In the genomic region with DNA sequence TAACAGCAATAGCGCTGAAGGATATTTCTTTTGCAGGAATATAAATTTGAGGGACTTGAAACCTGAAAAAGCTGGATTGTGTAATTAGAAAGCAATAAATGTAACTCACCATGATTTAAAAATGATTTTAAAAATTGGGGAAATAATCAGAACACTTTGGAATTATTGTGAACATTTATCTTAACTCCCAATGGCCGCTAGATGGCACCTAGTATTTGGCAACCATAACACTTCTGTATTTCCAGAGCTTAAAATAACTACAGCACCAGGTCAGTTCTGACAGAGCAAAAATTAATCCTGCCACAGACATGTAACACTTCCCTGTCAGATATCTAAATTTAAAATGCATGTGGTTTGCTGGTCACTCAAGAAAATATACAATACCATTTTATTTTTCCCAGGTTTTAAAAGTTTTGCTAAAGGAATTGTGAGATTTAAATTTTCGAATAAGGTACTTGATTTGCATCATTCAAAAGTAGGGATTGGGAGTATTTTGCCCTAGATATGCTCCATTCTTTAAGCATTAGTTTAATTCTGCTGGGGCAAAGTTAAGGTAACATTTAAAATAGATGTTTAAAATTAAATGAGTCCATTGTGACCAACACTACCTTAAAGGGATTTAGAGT, we compare ENCODE assay signal across 8 cellular contexts.
DNase-seq lines count a peak whose midpoint lies in the region; ATAC-seq and TF ChIP-seq lines count a peak whose summit lies in the region.

No MANE protein-coding gene starts in this region.

- H3K27me3 ChIP-seq in Caco-2 (replicated peaks; ENCODE audit: control insufficient read depth, insufficient read depth, low read length): no peaks in the 10 kb centered on the region
- H3K27me3 ChIP-seq in breast epithelium: no peaks in the 10 kb centered on the region
- no peaks in the 10 kb centered on the region for H3K27me3 ChIP-seq in liver (ENCODE audit: control insufficient read depth in 4 of 4, insufficient read depth in 4 of 4, low read length in 3 of 4)
- no peaks in the 10 kb centered on the region for H3K27me3 ChIP-seq in neuronal stem cell (ENCODE audit: control insufficient read depth in 3 of 3, insufficient read depth in 3 of 3, low read depth in 1 of 3, low read length in 3 of 3)

- H3K4me3 ChIP-seq in Caco-2 (ENCODE audit: low read depth, low read length): no peak overlapping the region
- no peak overlapping the region for H3K4me3 ChIP-seq in breast epithelium
- no peak overlapping the region for H3K4me3 ChIP-seq in liver (ENCODE audit: low read depth in 1 of 3, low read length in 3 of 3)
- no peak overlapping the region for H3K4me3 ChIP-seq in neuronal stem cell (ENCODE audit: low read length in 2 of 2)

- WGBS in liver: 31% methylated on average over 3 of the region's 3 CpGs
- no CpG with 5 or more reads among the region's 3 CpGs for WGBS in neuronal stem cell (ENCODE audit: extremely low coverage in 2 of 2, insufficient read length in 2 of 2, insufficient replicate concordance in 1 of 2), 2 donors

- no peaks in the 10 kb centered on the region for H3K9me3 Mint-ChIP-seq in Caco-2 (ENCODE audit: unreplicated experiment)

- no peak overlapping the region for H3K4ac ChIP-seq in neuronal stem cell (ENCODE audit: low read length)

- H3K23ac ChIP-seq in neuronal stem cell (ENCODE audit: low read depth, low read length, poor library complexity): no peak overlapping the region

- ATAC-seq in GM19372 (IDR thresholded peaks at IDR 0.05; ENCODE audit: low read depth, unreplicated experiment): peak; percentile 92
- peak; percentile 84 for ATAC-seq in HG03280 (IDR thresholded peaks at IDR 0.05; ENCODE audit: unreplicated experiment)

- no peak for TF ChIP-seq POLR2A in breast epithelium (IDR thresholded peaks at IDR 0.05)

- no peak overlapping the region for H3K18ac ChIP-seq in neuronal stem cell (ENCODE audit: low read length)

- H4K91ac ChIP-seq in neuronal stem cell (ENCODE audit: low read depth, low read length, poor library complexity): no peak overlapping the region

- H3K9me3 ChIP-seq in Caco-2 (no peaks in the 10 kb centered on the region), breast epithelium (no peaks in the 10 kb centered on the region), liver (ENCODE audit: control insufficient read depth in 4 of 4, low read length in 3 of 4) (no peaks in the 10 kb centered on the region), neuronal stem cell (replicated peaks in 1 of 2; ENCODE audit: control insufficient read depth in 2 of 2, insufficient read depth in 1 of 2, low read depth in 1 of 2, low read length in 2 of 2) (no peaks in the 10 kb centered on the region)

- H3K36me3 ChIP-seq in Caco-2 (ENCODE audit: control insufficient read depth, insufficient read depth, low read length) (no peaks in the 10 kb centered on the region), breast epithelium (no peaks in the 10 kb centered on the region), liver (ENCODE audit: control insufficient read depth in 4 of 4, insufficient read depth in 3 of 4, low read depth in 1 of 4, low read length in 3 of 4) (no peaks in the 10 kb centered on the region), neuronal stem cell (replicated peaks in 1 of 2; ENCODE audit: control insufficient read depth in 2 of 2, insufficient read depth in 2 of 2, low read length in 2 of 2) (no peaks in the 10 kb centered on the region)

- POLR2A ChIA-PET in Caco-2 (lab: Charles Lee): no interaction called here

- no peak overlapping the region for H2AFZ ChIP-seq in neuronal stem cell (ENCODE audit: low read length)

- H2BK120ac ChIP-seq in neuronal stem cell (ENCODE audit: low read depth, low read length): no peak overlapping the region

- no peak overlapping the region for H3K27ac Mint-ChIP-seq in Caco-2 (ENCODE audit: unreplicated experiment)

- H3K36me3 Mint-ChIP-seq in Caco-2 (ENCODE audit: insufficient read depth, unreplicated experiment): no peaks in the 10 kb centered on the region

- no peak overlapping the region for H2BK5ac ChIP-seq in neuronal stem cell (ENCODE audit: low read length)

- H3K27me3 Mint-ChIP-seq in Caco-2 (ENCODE audit: insufficient read depth, unreplicated experiment): no peaks in the 10 kb centered on the region

- no peak overlapping the region for H2BK15ac ChIP-seq in neuronal stem cell (ENCODE audit: low read length)

- H3K4me2 ChIP-seq in neuronal stem cell (ENCODE audit: insufficient read depth, low read length, poor library complexity, severe bottlenecking): no peak overlapping the region

- peak; percentile 58 to 62 for TF ChIP-seq RAD21 in liver (IDR thresholded peaks at IDR 0.05)

- no peak overlapping the region for H2AK5ac ChIP-seq in neuronal stem cell (ENCODE audit: low read depth, low read length)

- H3K4me1 ChIP-seq in Caco-2 (no peaks in the 10 kb centered on the region), breast epithelium (no peaks in the 10 kb centered on the region), liver (ENCODE audit: control insufficient read depth in 4 of 4, insufficient read depth in 4 of 4, low read length in 3 of 4) (no peaks in the 10 kb centered on the region), neuronal stem cell (ENCODE audit: control insufficient read depth in 2 of 2, insufficient read depth in 1 of 2, low read depth in 1 of 2, low read length in 2 of 2) (no peaks in the 10 kb centered on the region)

- CTCF ChIA-PET in Caco-2 (lab: Charles Lee): no interaction called here

- H3K4me3 Mint-ChIP-seq in Caco-2 (ENCODE audit: unreplicated experiment): no peak overlapping the region

- peak; percentile 50 to 76 for TF ChIP-seq CTCF in Caco-2 (IDR thresholded peaks at IDR 0.05; ENCODE audit: insufficient read depth in 1 of 2, low read depth in 1 of 2, low read length in 1 of 2, severe bottlenecking in 1 of 2, unreplicated experiment in 1 of 2)
- peak in 2 of 3 donors; percentile 27 to 28 for TF ChIP-seq CTCF in breast epithelium (IDR thresholded peaks at IDR 0.05)
- peak; percentile 42 for TF ChIP-seq CTCF in liver (IDR thresholded peaks at IDR 0.05; ENCODE audit: low read depth, low read length, missing input control)

- H3K4me1 Mint-ChIP-seq in Caco-2 (ENCODE audit: low read depth, unreplicated experiment): no peaks in the 10 kb centered on the region

- no peak overlapping the region for H3K14ac ChIP-seq in neuronal stem cell (ENCODE audit: low read length)

- no peak overlapping the region for H2BK12ac ChIP-seq in neuronal stem cell (ENCODE audit: low read length)

- H3K27ac ChIP-seq in breast epithelium (no peak overlapping the region), liver (ENCODE audit: low read depth in 1 of 2, low read length in 2 of 2) (no peak overlapping the region), neuronal stem cell (replicated peaks; ENCODE audit: low read length) (no peak overlapping the region)

- H3K79me1 ChIP-seq in neuronal stem cell (ENCODE audit: low read depth, low read length): peaks cover 2% of the 10 kb centered on the region

- no TSS peak for BruUV-seq in Caco-2 (replicated peaks; lab: Mats Ljungman, UMichigan)

- no peak overlapping the region for H4K8ac ChIP-seq in neuronal stem cell (ENCODE audit: low read depth, low read length)

- H3K9ac ChIP-seq in liver (ENCODE audit: low read depth in 1 of 2, low read length in 2 of 2): no peak overlapping the region
- no peak overlapping the region for H3K9ac ChIP-seq in neuronal stem cell (ENCODE audit: low read depth, low read length, poor library complexity)

- intact Hi-C loops in Caco-2 (cut with micrococcal nuclease; ENCODE audit: unreplicated experiment) (loop anchor here (5.0 kb wide), 1 partner anchor 253 kb away; no protein-coding TSS in a partner anchor), breast epithelium (cut with DNase I; ENCODE audit: low total_unique reads) (no loop called here)

- DNase-seq in Caco-2 (peak in 1 of 2 experiments; percentile 6), NCI-H526 (lab: John Stamatoyannopoulos, UW) (peak; percentile 46 to 84), breast epithelium (ENCODE audit: low spot score in 2 of 2) (no peak), neuronal stem cell (ENCODE audit: low spot score) (no peak), T1000 (lab: John Stamatoyannopoulos, UW) (no peak)

TF ChIP-seq in liver, 16 proteins besides CTCF, POLR2A, EP300 and RAD21 (continues in another document):
- TF ChIP-seq REST (IDR thresholded peaks at IDR 0.05): no peak
- no peak for TF ChIP-seq ZBTB33 (IDR thresholded peaks at IDR 0.05)

Comparison
In these comparisons a context has a peak if more than half of its experiments do, and no peak if none do; other contexts are left out.
1. DNase-seq: peak in NCI-H526 (2 of 2); none in breast epithelium (0 of 2), neuronal stem cell (single experiment) and T1000 (single experiment).
2. Peak in every context shown above with its lines, with median percentiles within 50 percentile points of each other: CTCF ChIP-seq.